Comparison of ENCODE assay signal across 1 cellular context in the genomic region with DNA sequence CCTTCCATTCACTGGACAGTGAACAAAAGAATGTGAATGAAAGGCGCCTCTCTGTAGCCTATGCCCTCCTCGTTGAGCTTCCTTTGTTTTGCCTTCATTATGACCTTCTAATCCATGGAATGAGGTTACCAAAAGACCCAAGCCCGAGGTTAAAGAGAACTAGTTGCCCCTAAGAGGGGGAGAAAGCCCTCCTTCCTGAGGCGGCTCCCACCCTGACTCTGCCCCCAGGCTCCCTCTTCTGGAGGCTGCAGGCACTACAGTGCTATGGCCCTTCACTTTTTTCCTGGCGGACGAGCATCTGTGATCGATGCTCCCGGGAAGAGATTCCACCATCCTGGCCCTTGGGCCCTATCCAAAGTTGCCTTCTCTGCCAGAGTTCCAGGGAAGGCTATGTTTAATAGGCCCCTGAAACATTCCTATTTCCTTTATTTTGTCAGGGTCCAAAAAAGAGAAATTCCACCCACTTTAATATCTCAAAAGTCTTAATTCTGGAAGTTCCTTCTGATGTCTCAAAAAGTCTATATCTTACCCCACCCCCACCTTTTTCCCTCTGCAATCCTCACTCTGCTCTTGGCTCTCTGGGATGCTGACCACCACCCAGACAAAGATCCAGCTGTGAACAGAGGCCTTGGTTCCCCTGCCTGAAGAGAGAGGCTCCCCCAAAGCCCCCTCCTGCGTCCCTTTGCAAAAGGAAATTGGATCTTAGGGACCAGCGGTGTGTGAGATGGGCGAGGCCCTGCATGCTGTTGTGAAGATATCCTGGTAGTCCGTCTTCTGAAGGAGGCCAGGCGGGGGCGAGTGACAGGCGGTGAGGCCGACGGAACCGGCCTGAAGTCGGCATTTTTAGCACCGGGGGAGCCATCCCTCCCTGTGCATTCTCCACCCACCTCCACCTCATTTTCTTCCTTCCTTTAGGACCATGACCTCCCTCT.
A peak's percentile ranks its signal among the peaks of the same experiment; 100 is the strongest.
TF ChIP-seq lines count a peak whose summit lies in the region.

No MANE protein-coding gene starts in this region.

TF ChIP-seq in H1, 55 proteins besides CTCF, POLR2A, EP300 and RAD21:
- TF ChIP-seq YY1 (IDR thresholded peaks at IDR 0.05; ENCODE audit: low read depth, low read length): peak; percentile 57; the same call in 1 of the 2 replicates
- TF ChIP-seq MAX (IDR thresholded peaks at IDR 0.05): peak; percentile 5; the same call in 1 of the 2 replicates
- TF ChIP-seq, protein P1, sequence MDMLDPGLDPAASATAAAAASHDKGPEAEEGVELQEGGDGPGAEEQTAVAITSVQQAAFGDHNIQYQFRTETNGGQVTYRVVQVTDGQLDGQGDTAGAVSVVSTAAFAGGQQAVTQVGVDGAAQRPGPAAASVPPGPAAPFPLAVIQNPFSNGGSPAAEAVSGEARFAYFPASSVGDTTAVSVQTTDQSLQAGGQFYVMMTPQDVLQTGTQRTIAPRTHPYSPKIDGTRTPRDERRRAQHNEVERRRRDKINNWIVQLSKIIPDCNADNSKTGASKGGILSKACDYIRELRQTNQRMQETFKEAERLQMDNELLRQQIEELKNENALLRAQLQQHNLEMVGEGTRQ (IDR thresholded peaks at IDR 0.05; ENCODE audit: low read length): no peak
- TF ChIP-seq SUZ12 (IDR thresholded peaks at IDR 0.05; ENCODE audit: low read length): no peak
- TF ChIP-seq SP4 (IDR thresholded peaks at IDR 0.05; ENCODE audit: low read length): no peak
- no peak for TF ChIP-seq RXRA (IDR thresholded peaks at IDR 0.05; ENCODE audit: insufficient read depth, low read depth, low read length)
- TF ChIP-seq, protein P2, sequence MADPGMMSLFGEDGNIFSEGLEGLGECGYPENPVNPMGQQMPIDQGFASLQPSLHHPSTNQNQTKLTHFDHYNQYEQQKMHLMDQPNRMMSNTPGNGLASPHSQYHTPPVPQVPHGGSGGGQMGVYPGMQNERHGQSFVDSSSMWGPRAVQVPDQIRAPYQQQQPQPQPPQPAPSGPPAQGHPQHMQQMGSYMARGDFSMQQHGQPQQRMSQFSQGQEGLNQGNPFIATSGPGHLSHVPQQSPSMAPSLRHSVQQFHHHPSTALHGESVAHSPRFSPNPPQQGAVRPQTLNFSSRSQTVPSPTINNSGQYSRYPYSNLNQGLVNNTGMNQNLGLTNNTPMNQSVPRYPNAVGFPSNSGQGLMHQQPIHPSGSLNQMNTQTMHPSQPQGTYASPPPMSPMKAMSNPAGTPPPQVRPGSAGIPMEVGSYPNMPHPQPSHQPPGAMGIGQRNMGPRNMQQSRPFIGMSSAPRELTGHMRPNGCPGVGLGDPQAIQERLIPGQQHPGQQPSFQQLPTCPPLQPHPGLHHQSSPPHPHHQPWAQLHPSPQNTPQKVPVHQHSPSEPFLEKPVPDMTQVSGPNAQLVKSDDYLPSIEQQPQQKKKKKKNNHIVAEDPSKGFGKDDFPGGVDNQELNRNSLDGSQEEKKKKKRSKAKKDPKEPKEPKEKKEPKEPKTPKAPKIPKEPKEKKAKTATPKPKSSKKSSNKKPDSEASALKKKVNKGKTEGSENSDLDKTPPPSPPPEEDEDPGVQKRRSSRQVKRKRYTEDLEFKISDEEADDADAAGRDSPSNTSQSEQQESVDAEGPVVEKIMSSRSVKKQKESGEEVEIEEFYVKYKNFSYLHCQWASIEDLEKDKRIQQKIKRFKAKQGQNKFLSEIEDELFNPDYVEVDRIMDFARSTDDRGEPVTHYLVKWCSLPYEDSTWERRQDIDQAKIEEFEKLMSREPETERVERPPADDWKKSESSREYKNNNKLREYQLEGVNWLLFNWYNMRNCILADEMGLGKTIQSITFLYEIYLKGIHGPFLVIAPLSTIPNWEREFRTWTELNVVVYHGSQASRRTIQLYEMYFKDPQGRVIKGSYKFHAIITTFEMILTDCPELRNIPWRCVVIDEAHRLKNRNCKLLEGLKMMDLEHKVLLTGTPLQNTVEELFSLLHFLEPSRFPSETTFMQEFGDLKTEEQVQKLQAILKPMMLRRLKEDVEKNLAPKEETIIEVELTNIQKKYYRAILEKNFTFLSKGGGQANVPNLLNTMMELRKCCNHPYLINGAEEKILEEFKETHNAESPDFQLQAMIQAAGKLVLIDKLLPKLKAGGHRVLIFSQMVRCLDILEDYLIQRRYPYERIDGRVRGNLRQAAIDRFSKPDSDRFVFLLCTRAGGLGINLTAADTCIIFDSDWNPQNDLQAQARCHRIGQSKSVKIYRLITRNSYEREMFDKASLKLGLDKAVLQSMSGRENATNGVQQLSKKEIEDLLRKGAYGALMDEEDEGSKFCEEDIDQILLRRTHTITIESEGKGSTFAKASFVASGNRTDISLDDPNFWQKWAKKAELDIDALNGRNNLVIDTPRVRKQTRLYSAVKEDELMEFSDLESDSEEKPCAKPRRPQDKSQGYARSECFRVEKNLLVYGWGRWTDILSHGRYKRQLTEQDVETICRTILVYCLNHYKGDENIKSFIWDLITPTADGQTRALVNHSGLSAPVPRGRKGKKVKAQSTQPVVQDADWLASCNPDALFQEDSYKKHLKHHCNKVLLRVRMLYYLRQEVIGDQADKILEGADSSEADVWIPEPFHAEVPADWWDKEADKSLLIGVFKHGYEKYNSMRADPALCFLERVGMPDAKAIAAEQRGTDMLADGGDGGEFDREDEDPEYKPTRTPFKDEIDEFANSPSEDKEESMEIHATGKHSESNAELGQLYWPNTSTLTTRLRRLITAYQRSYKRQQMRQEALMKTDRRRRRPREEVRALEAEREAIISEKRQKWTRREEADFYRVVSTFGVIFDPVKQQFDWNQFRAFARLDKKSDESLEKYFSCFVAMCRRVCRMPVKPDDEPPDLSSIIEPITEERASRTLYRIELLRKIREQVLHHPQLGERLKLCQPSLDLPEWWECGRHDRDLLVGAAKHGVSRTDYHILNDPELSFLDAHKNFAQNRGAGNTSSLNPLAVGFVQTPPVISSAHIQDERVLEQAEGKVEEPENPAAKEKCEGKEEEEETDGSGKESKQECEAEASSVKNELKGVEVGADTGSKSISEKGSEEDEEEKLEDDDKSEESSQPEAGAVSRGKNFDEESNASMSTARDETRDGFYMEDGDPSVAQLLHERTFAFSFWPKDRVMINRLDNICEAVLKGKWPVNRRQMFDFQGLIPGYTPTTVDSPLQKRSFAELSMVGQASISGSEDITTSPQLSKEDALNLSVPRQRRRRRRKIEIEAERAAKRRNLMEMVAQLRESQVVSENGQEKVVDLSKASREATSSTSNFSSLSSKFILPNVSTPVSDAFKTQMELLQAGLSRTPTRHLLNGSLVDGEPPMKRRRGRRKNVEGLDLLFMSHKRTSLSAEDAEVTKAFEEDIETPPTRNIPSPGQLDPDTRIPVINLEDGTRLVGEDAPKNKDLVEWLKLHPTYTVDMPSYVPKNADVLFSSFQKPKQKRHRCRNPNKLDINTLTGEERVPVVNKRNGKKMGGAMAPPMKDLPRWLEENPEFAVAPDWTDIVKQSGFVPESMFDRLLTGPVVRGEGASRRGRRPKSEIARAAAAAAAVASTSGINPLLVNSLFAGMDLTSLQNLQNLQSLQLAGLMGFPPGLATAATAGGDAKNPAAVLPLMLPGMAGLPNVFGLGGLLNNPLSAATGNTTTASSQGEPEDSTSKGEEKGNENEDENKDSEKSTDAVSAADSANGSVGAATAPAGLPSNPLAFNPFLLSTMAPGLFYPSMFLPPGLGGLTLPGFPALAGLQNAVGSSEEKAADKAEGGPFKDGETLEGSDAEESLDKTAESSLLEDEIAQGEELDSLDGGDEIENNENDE (IDR thresholded peaks at IDR 0.05; ENCODE audit: insufficient replicate concordance, low read length): no peak
- TF ChIP-seq EZH2 (IDR thresholded peaks at IDR 0.05; ENCODE audit: low read depth, low read length, severe bottlenecking): no peak
